Comparison of ENCODE assay signal across 23 cellular contexts in the genomic region with DNA sequence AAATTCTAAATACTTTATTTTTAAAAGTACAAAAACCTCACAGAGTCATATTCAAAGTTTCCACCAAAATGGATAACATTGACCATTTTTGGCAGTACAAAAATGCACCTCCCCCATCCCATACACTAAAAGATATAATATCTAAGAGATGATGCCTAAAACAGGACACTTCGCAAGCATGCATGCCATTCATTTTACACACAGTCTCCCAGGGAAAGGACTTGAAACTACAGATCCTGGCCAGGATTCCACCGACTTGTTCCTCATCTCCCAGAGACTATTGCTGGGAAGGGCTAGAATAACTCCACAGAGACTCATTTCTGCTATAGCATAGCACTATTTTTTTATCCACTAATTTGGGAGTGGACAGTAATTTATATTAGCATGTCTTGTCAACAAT.
DNase-seq lines count a peak whose midpoint lies in the region; TF ChIP-seq lines count a peak whose summit lies in the region.
"Had no signal": no experiment of that assay in that cellular context is flagged by ENCODE, and none has a peak within 500 bp of the region (broad histone marks: within the 10 kb centered on the region; RNA-seq: fewer than 3 reads in every experiment).

No MANE protein-coding gene starts in this region.

- TF ChIP-seq CTCF in HFFc6 (IDR thresholded peaks at IDR 0.05) (no peak), astrocyte of the spinal cord (IDR thresholded peaks at IDR 0.05; ENCODE audit: low read depth, low read length) (no peak), tibial artery (IDR thresholded peaks at IDR 0.05) (no peak), sigmoid colon (IDR thresholded peaks at IDR 0.05) (no peak)

- peak; percentile 52 for DNase-seq in HFFc6
- DNase-seq in astrocyte of the spinal cord (ENCODE audit: low read depth, low spot score): peak; percentile 47
- peak; percentile 40 for DNase-seq in fibroblast of the conjunctiva (ENCODE audit: low read depth)
- no peak for DNase-seq in tibial artery
- DNase-seq in NAMALWA (ENCODE audit: low spot score): no peak
- no peak for DNase-seq in NCI-H748 treated with DMSO at 0.1 percent for 48 hours (lab: John Stamatoyannopoulos, UW)
- no peak for DNase-seq in sigmoid colon
- DNase-seq: activated CD4-positive, alpha-beta T cell treated with anti-CD3 and anti-CD28 coated beads, Interleukin-2, amount 50 U/mL, for 4 hours; activated CD8-positive, alpha-beta memory T cell treated with anti-CD3 and anti-CD28 coated beads, Interleukin-2, amount 50 U/mL, for 4 hours; activated naive CD8-positive, alpha-beta T cell treated with anti-CD3 and anti-CD28 coated beads for 36 hours; GOT3; hippocampal formation; kidney; lower lobe of right lung; NCI-H1417 treated with DMSO at 0.1 percent for 48 hours; NCI-H526; stimulated activated naive B cell treated with anti-CD40 and anti-IgM and Interleukin-4, amounts not matched to agents 10 μg/mL and 1 μg/mL and 100 μg/mL, for 72 hours; testis had no signal

- H3K27ac Mint-ChIP-seq in HFFc6: peak overlapping the region; percentile 27; the same call in 1 of the 2 replicates
- H3K27ac Mint-ChIP-seq: activated naive CD8-positive, alpha-beta T cell treated with anti-CD3 and anti-CD28 coated beads for 36 hours; progenitor cell of endocrine pancreas; stimulated activated naive B cell treated with anti-CD40 and anti-IgM and Interleukin-4, amounts not matched to agents 10 μg/mL and 1 μg/mL and 100 μg/mL, for 72 hours; T-helper 2 cell treated with Interferon-gamma antibody and Interleukin-4, amounts not matched to agents 5 μg/mL and 100 μg/mL, for 36 hours had no signal

- no peaks in the 10 kb centered on the region for H3K36me3 ChIP-seq in tibial artery
- H3K36me3 ChIP-seq in sigmoid colon: no peaks in the 10 kb centered on the region
- H3K36me3 ChIP-seq: lower lobe of right lung had no signal

- no peak for TF ChIP-seq POLR2A in sigmoid colon (IDR thresholded peaks at IDR 0.05)

- intact Hi-C loops in tibial artery (cut with DNase I; ENCODE audit: low total_unique reads) (no loop called here), sigmoid colon (cut with DNase I) (no loop called here)

- H3K4me3 ChIP-seq in astrocyte of the spinal cord (ENCODE audit: low read depth, low read length) (no peak overlapping the region), tibial artery (no peak overlapping the region), sigmoid colon (no peak overlapping the region)
- H3K4me3 ChIP-seq: coronary artery, lower lobe of right lung, SK-N-MC, testis had no signal

- H3K9me3 Mint-ChIP-seq in HFFc6: no peaks in the 10 kb centered on the region
- H3K9me3 Mint-ChIP-seq: activated naive CD8-positive, alpha-beta T cell treated with anti-CD3 and anti-CD28 coated beads for 36 hours; T-helper 2 cell treated with Interferon-gamma antibody and Interleukin-4, amounts not matched to agents 5 μg/mL and 100 μg/mL, for 36 hours had no signal

- H3K9me3 ChIP-seq in tibial artery (no peaks in the 10 kb centered on the region), sigmoid colon (no peaks in the 10 kb centered on the region)
- H3K9me3 ChIP-seq: lower lobe of right lung, testis had no signal

- no peak overlapping the region for H3K27ac ChIP-seq in tibial artery
- H3K27ac ChIP-seq in sigmoid colon: no peak overlapping the region
- H3K27ac ChIP-seq: coronary artery, HL-60, lower lobe of right lung, SK-N-MC, testis had no signal

- no peak for TF ChIP-seq EP300 in sigmoid colon (IDR thresholded peaks at IDR 0.05)

- no peaks in the 10 kb centered on the region for H3K36me3 Mint-ChIP-seq in HFFc6 (ENCODE audit: low read depth)
- H3K36me3 Mint-ChIP-seq: activated naive CD8-positive, alpha-beta T cell treated with anti-CD3 and anti-CD28 coated beads for 36 hours; stimulated activated naive B cell treated with anti-CD40 and anti-IgM and Interleukin-4, amounts not matched to agents 10 μg/mL and 1 μg/mL and 100 μg/mL, for 72 hours had no signal

- 83 to 91% methylated on average over 2 of the region's 2 CpGs for WGBS in sigmoid colon, 2 donors

- H3K4me1 Mint-ChIP-seq in HFFc6 (ENCODE audit: low read depth): peaks cover 63% of the 10 kb centered on the region
- H3K4me1 Mint-ChIP-seq: stimulated activated naive B cell treated with anti-CD40 and anti-IgM and Interleukin-4, amounts not matched to agents 10 μg/mL and 1 μg/mL and 100 μg/mL, for 72 hours had no signal

- H3K4me3 Mint-ChIP-seq in HFFc6: no peak overlapping the region
- H3K4me3 Mint-ChIP-seq: activated naive CD8-positive, alpha-beta T cell treated with anti-CD3 and anti-CD28 coated beads for 36 hours; stimulated activated naive B cell treated with anti-CD40 and anti-IgM and Interleukin-4, amounts not matched to agents 10 μg/mL and 1 μg/mL and 100 μg/mL, for 72 hours; T-helper 2 cell treated with Interferon-gamma antibody and Interleukin-4, amounts not matched to agents 5 μg/mL and 100 μg/mL, for 36 hours had no signal

- no peaks in the 10 kb centered on the region for H3K27me3 ChIP-seq in tibial artery
- H3K27me3 ChIP-seq in sigmoid colon: no peaks in the 10 kb centered on the region
- H3K27me3 ChIP-seq: testis had no signal

- no peaks in the 10 kb centered on the region for H3K4me1 ChIP-seq in tibial artery
- H3K4me1 ChIP-seq in sigmoid colon: no peaks in the 10 kb centered on the region
- H3K4me1 ChIP-seq: lower lobe of right lung, testis had no signal

- no peaks in the 10 kb centered on the region; the same call in 1 of the 2 replicates for H3K27me3 Mint-ChIP-seq in HFFc6 (ENCODE audit: insufficient read depth)
- H3K27me3 Mint-ChIP-seq: activated naive CD8-positive, alpha-beta T cell treated with anti-CD3 and anti-CD28 coated beads for 36 hours; stimulated activated naive B cell treated with anti-CD40 and anti-IgM and Interleukin-4, amounts not matched to agents 10 μg/mL and 1 μg/mL and 100 μg/mL, for 72 hours had no signal

- in situ Hi-C loops in astrocyte of the spinal cord (cut with HindIII; ENCODE audit: low sequenced_read_pairs): no loop called here

Comparison
In these comparisons a context has a peak if more than half of its experiments do, and no peak if none do; other contexts are left out.
1. DNase-seq: peak in HFFc6 (single experiment), astrocyte of the spinal cord (single experiment) and fibroblast of the conjunctiva (single experiment); none in tibial artery (0 of 2), NAMALWA (single experiment), NCI-H748 treated with DMSO at 0.1 percent for 48 hours (single experiment) and sigmoid colon (single experiment).